2 cellular contexts compared by ENCODE assay signal in genomic region chr2:235447210-235447609, GRCh38.
TF ChIP-seq lines count a peak whose summit lies in the region.

No MANE protein-coding gene starts in this region.

TF ChIP-seq in HepG2, 621 proteins besides CTCF, POLR2A, EP300 and RAD21:
- TF ChIP-seq ZKSCAN8 (CRISPR knock-in tag; IDR thresholded peaks at IDR 0.05; ENCODE audit: borderline replicate concordance) (no peak), ZNF629 (CRISPR knock-in tag; conservative IDR thresholded peaks at IDR 0.05) (peak; percentile 52; the same call in 1 of the 2 replicates)

TF ChIP-seq in HEK293T, 16 proteins besides CTCF, POLR2A, EP300 and RAD21:
- TF ChIP-seq NFRKB (IDR thresholded peaks at IDR 0.05) (no peak), ELF4 (IDR thresholded peaks at IDR 0.05) (no peak), ZNF384 (IDR thresholded peaks at IDR 0.05) (no peak), FOXM1 (IDR thresholded peaks at IDR 0.05; ENCODE audit: borderline replicate concordance) (no peak)
